22 cellular contexts compared by ENCODE assay signal in genomic region chr3:105958237-105959000, GRCh38.
DNase-seq lines count a peak whose midpoint lies in the region; ATAC-seq, FAIRE-seq and TF ChIP-seq lines count a peak whose summit lies in the region.
"Had no signal": no experiment of that assay in that cellular context is flagged by ENCODE, and none has a peak within 500 bp of the region (broad histone marks: within the 10 kb centered on the region; RNA-seq: fewer than 3 reads in every experiment).

No MANE protein-coding gene starts in this region.

- no peaks in the 10 kb centered on the region for H3K27me3 ChIP-seq in DND-41 (ENCODE audit: insufficient read depth, low read length, poor library complexity)
- H3K27me3 ChIP-seq in bronchial epithelial cell (ENCODE audit: control insufficient read depth, insufficient read depth, low read length), result no peaks in the 10 kb centered on the region
- no peaks in the 10 kb centered on the region for H3K27me3 ChIP-seq in osteoblast (ENCODE audit: insufficient read depth, low read length)
- H3K27me3 ChIP-seq: BLaER1 treated with 17β-estradiol and CSF1 and Interleukin-3, amounts not matched to agents 10 nM and 100 nM; body of pancreas; heart right ventricle had no signal

- H3K9ac ChIP-seq in DND-41 (ENCODE audit: low read depth, low read length), result no peak overlapping the region
- H3K9ac ChIP-seq: BLaER1 treated with 17β-estradiol and CSF1 and Interleukin-3, amounts not matched to agents 10 nM and 100 nM had no signal

- DNase-seq in DND-41 (no peak), NCI-H69 (lab: John Stamatoyannopoulos, UW) (peak; percentile 76), bronchial epithelial cell (ENCODE audit: low read depth) (peak; percentile 23), osteoblast (ENCODE audit: insufficient read length, low spot score, missing footprints) (no peak), erythroblast (lab: John Stamatoyannopoulos, UW) (no peak), NCI-H446 treated with DMSO at 0.1 percent for 48 hours (lab: John Stamatoyannopoulos, UW) (no peak), COR-L47 (lab: John Stamatoyannopoulos, UW) (no peak)
- DNase-seq: ACHN; activated naive CD8-positive, alpha-beta T cell treated with anti-CD3 and anti-CD28 coated beads for 36 hours; body of pancreas; GDM1; heart right ventricle; immature natural killer cell; KG1; NCI-H187 treated with DMSO at 0.1 percent for 48 hours; occipital lobe; retina; stimulated activated CD8-positive, alpha-beta memory T cell treated with anti-CD3 and anti-CD28 coated beads, Interleukin-4, amount 100 ng/mL, for 48 hours had no signal

- no peaks in the 10 kb centered on the region for H3K4me1 ChIP-seq in DND-41 (ENCODE audit: insufficient read depth, low read length)
- peaks cover 17% of the 10 kb centered on the region for H3K4me1 ChIP-seq in osteoblast (ENCODE audit: insufficient read depth, low read length)
- H3K4me1 ChIP-seq: body of pancreas had no signal

- no peak overlapping the region for H3K4me3 ChIP-seq in DND-41 (ENCODE audit: low read depth in 1 of 2, low read length in 2 of 2)
- H3K4me3 ChIP-seq in bronchial epithelial cell (ENCODE audit: low read depth, low read length), result no peak overlapping the region
- no peak overlapping the region for H3K4me3 ChIP-seq in osteoblast (ENCODE audit: insufficient read depth, low read length)
- H3K4me3 ChIP-seq: BLaER1 treated with 17β-estradiol and CSF1 and Interleukin-3, amounts not matched to agents 10 nM and 100 nM; body of pancreas; GM23338; heart right ventricle had no signal

- H3K79me2 ChIP-seq in DND-41 (ENCODE audit: insufficient read depth, low read length), result no peaks in the 10 kb centered on the region
- H3K79me2 ChIP-seq in osteoblast (ENCODE audit: insufficient read depth, low read length), result no peaks in the 10 kb centered on the region

- H3K9me3 ChIP-seq in DND-41 (ENCODE audit: insufficient read depth, low read length, severe bottlenecking) (no peaks in the 10 kb centered on the region), osteoblast (ENCODE audit: low read depth, low read length) (no peaks in the 10 kb centered on the region)
- H3K9me3 ChIP-seq: BLaER1 treated with 17β-estradiol and CSF1 and Interleukin-3, amounts not matched to agents 10 nM and 100 nM; body of pancreas; heart right ventricle had no signal

- H3K4me2 ChIP-seq in DND-41 (ENCODE audit: insufficient read depth, low read length) (no peak overlapping the region), osteoblast (ENCODE audit: insufficient read depth, low read length) (peak overlapping the region; percentile 63)
- H3K4me2 ChIP-seq: GM23338 had no signal

- peak; percentile 33; the same call in 1 of the 3 replicates for ATAC-seq in DND-41 (ENCODE audit: insufficient read depth, low read depth)
- no peak for ATAC-seq in GM19035 (IDR thresholded peaks at IDR 0.05; ENCODE audit: unreplicated experiment)
- ATAC-seq: body of pancreas, GM23338 had no signal

- H3K36me3 ChIP-seq in DND-41 (ENCODE audit: insufficient read depth, low read length) (no peaks in the 10 kb centered on the region), bronchial epithelial cell (ENCODE audit: control insufficient read depth, insufficient read depth, low read length) (no peaks in the 10 kb centered on the region), osteoblast (ENCODE audit: insufficient read depth, low read length) (no peaks in the 10 kb centered on the region)
- H3K36me3 ChIP-seq: BLaER1 treated with 17β-estradiol and CSF1 and Interleukin-3, amounts not matched to agents 10 nM and 100 nM; heart right ventricle had no signal

- H4K20me1 ChIP-seq in DND-41 (ENCODE audit: insufficient read depth, low read length) (no peaks in the 10 kb centered on the region), osteoblast (ENCODE audit: insufficient read depth, low read length) (no peaks in the 10 kb centered on the region)
- H4K20me1 ChIP-seq: BLaER1 treated with 17β-estradiol and CSF1 and Interleukin-3, amounts not matched to agents 10 nM and 100 nM had no signal

- TF ChIP-seq CTCF in DND-41 (IDR thresholded peaks at IDR 0.05; ENCODE audit: borderline replicate concordance, extremely low read depth, low read length, poor library complexity, severe bottlenecking), result no peak
- no peak for TF ChIP-seq CTCF in bronchial epithelial cell (IDR thresholded peaks at IDR 0.05; ENCODE audit: insufficient read depth, low read length, severe bottlenecking)
- TF ChIP-seq CTCF in osteoblast (IDR thresholded peaks at IDR 0.05; ENCODE audit: extremely low read depth, low read depth, low read length), result no peak

- H2AFZ ChIP-seq in DND-41 (ENCODE audit: low read depth, low read length), result no peak overlapping the region
- H2AFZ ChIP-seq in osteoblast (ENCODE audit: low read length), result peak overlapping the region; percentile 30
- H2AFZ ChIP-seq: GM23338 had no signal

- no peak for TF ChIP-seq POLR2A in erythroblast (IDR thresholded peaks at IDR 0.05; ENCODE audit: low read length)

- no peak for FAIRE-seq in bronchial epithelial cell (lab: Jason Lieb, UNC)
- FAIRE-seq: colon had no signal

- H3K27ac ChIP-seq in DND-41 (ENCODE audit: low read length) (no peak overlapping the region), osteoblast (ENCODE audit: low read depth, low read length) (peak overlapping the region; percentile 79)
- H3K27ac ChIP-seq: body of pancreas, heart right ventricle had no signal

Comparison
In these comparisons a context has a peak if more than half of its experiments do, and no peak if none do; other contexts are left out.
1. DNase-seq: peak in NCI-H69 (single experiment) and bronchial epithelial cell (single experiment); none in DND-41 (single experiment), osteoblast (single experiment), erythroblast (0 of 2), NCI-H446 treated with DMSO at 0.1 percent for 48 hours (single experiment) and COR-L47 (single experiment).